ENCODE assay signal across 8 cellular contexts in the genomic region with DNA sequence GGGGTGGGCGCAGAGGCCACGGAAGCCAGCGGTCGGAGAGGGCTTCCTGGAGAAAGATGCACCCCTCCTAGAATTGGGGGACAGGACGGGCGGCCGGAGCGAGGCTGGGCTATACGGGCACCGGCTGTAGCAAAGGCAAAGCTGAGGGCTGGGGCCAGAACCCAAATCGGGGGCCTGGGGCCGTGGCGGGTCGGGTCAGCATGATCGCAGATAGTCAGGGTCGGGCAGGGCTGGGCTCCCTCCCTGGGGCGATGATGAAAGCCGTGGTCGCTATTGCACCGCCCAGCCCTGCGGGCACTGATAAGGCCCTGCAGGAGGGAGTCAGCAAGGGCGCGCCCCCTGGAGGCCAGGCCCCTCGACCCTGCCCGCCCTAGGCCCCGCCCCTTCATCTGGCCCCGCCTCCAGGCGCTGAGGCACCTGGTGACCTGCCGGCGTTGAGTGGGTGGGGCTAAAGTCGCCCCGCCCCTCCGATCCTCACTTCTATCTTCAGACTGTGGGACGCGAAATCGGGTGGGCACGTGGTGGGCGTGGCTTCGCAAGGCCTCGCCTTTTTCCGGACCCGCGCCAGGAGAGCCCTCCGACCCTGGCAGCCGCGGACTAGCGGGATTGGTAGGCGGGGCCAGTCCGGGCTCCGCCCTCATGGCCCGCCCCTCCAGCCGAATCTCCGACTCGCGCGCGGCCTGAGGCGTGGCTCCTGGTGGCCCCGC. TPM values are rescaled to one million over a fixed set of nuclear protein-coding genes. Genes with fewer than 3 reads are reported as not detected.
DNase-seq lines count a peak whose midpoint lies in the region; ATAC-seq and FAIRE-seq lines count a peak whose summit lies in the region.

No MANE protein-coding gene starts in this region.

- H3K27ac ChIP-seq in effector memory CD4-positive, alpha-beta T cell (ENCODE audit: insufficient read depth, low read length, poor library complexity, severe bottlenecking), result peak overlapping the region; percentile 97
- H3K27ac ChIP-seq in mesenchymal stem cell (ENCODE audit: low read length, poor library complexity, severe bottlenecking), result peak overlapping the region; percentile 71

- H3K9ac ChIP-seq in mesenchymal stem cell (ENCODE audit: low read length), result peak overlapping the region; percentile 49

- peaks cover 60% of the 10 kb centered on the region for H3K4me1 ChIP-seq in effector memory CD4-positive, alpha-beta T cell (ENCODE audit: control insufficient read depth, insufficient read depth, low read length, poor library complexity, severe bottlenecking)
- H3K4me1 ChIP-seq in mesenchymal stem cell (ENCODE audit: control insufficient read depth, insufficient read depth, low read depth, low read length), result peaks cover 39% of the 10 kb centered on the region

- peak; percentile 38 for ATAC-seq in GM21367 (IDR thresholded peaks at IDR 0.05; ENCODE audit: unreplicated experiment)

- H3K27me3 ChIP-seq in effector memory CD4-positive, alpha-beta T cell (replicated peaks; ENCODE audit: control insufficient read depth, insufficient read depth, low read length, poor library complexity, severe bottlenecking), result no peaks in the 10 kb centered on the region
- H3K27me3 ChIP-seq in mesenchymal stem cell (ENCODE audit: control insufficient read depth in 1 of 2, insufficient read depth in 1 of 2, low read length in 2 of 2), result no peaks in the 10 kb centered on the region

- peaks cover 7% of the 10 kb centered on the region for H3K79me1 ChIP-seq in mesenchymal stem cell (replicated peaks; ENCODE audit: low read length, poor library complexity, severe bottlenecking)

- peak overlapping the region; percentile 64 for H2BK120ac ChIP-seq in mesenchymal stem cell (ENCODE audit: low read depth, low read length)

- H2BK15ac ChIP-seq in mesenchymal stem cell (ENCODE audit: low read depth, poor library complexity, severe bottlenecking), result peak overlapping the region; percentile 78

- under 1% methylated on average over 48 of the region's 59 CpGs for WGBS in mesenchymal stem cell

- H3K4me3 ChIP-seq in effector memory CD4-positive, alpha-beta T cell (ENCODE audit: insufficient read depth, low read depth, low read length, poor library complexity, severe bottlenecking), result peak overlapping the region; percentile 53
- peak overlapping the region; percentile 55 to 81 for H3K4me3 ChIP-seq in mesenchymal stem cell (ENCODE audit: insufficient read depth in 1 of 2, low read depth in 1 of 2, low read length in 2 of 2)

- no peak overlapping the region for H2AK5ac ChIP-seq in mesenchymal stem cell (ENCODE audit: low read length, severe bottlenecking)

- peak overlapping the region; percentile 67 to 96 for H3K18ac ChIP-seq in mesenchymal stem cell (ENCODE audit: low read depth in 1 of 2, low read length in 2 of 2)

- in situ Hi-C loops in Caki2 (cut with HindIII; ENCODE audit: low pct_unique_long_range_greater_than_20kb, low sequenced_read_pairs), result no loop called here

- H2AFZ ChIP-seq in mesenchymal stem cell (ENCODE audit: low read depth, low read length), result peak overlapping the region; percentile 58

- no peaks in the 10 kb centered on the region for H3K9me3 ChIP-seq in effector memory CD4-positive, alpha-beta T cell (ENCODE audit: control insufficient read depth, low read length)
- H3K9me3 ChIP-seq in mesenchymal stem cell (ENCODE audit: control insufficient read depth, low read length), result no peaks in the 10 kb centered on the region

- peak; percentile 64 for FAIRE-seq in HTR-8/SVneo (lab: Jason Lieb, UNC)

- DNase-seq in Caki2 (ENCODE audit: low read depth) (peak; percentile 96), HTR-8/SVneo (ENCODE audit: insufficient read length, low spot score) (peak; percentile 94), mesenchymal stem cell (peak; percentile 96)
- peak; percentile 13 for DNase-seq in NK-92 treated with Interleukin-12 subunit alpha and Interleukin-12 subunit beta, amount 100 ng/mL, for 24 hours (lab: John Stamatoyannopoulos, UW)
- DNase-seq in activated CD8-positive, alpha-beta memory T cell treated with anti-CD3 and anti-CD28 coated beads for 4 hours (ENCODE audit: low read depth in 2 of 2), result peak; percentile 99
- peak; percentile 98 to 99 (median 99) for DNase-seq in effector memory CD4-positive, alpha-beta T cell
- DNase-seq in stimulated activated CD8-positive, alpha-beta memory T cell treated with anti-CD3 and anti-CD28 coated beads, Interleukin-12 subunit alpha, Interleukin-12 subunit beta, amount 100 ng/mL, for 4 hours (ENCODE audit: low read depth), result peak; percentile 99

- peak overlapping the region; percentile 70 for H3K4me2 ChIP-seq in mesenchymal stem cell (ENCODE audit: low read length, poor library complexity, severe bottlenecking)

- H3K4ac ChIP-seq in mesenchymal stem cell (ENCODE audit: low read depth in 1 of 2, low read length in 2 of 2), result peak overlapping the region; percentile 79 to 86

- peak overlapping the region; percentile 85 for H4K8ac ChIP-seq in mesenchymal stem cell (ENCODE audit: low read length)

- no peak overlapping the region for H2BK5ac ChIP-seq in mesenchymal stem cell (ENCODE audit: low read depth, low read length, poor library complexity, severe bottlenecking)

- peak overlapping the region; percentile 88 for H4K91ac ChIP-seq in mesenchymal stem cell (ENCODE audit: low read length)

- H3K14ac ChIP-seq in mesenchymal stem cell (ENCODE audit: low read length in 2 of 2), result no peak overlapping the region

- H3K23ac ChIP-seq in mesenchymal stem cell (ENCODE audit: low read length in 2 of 2), result peak overlapping the region in 1 of 2 experiments; percentile 54

- H2BK12ac ChIP-seq in mesenchymal stem cell (ENCODE audit: low read length in 2 of 2), result peak overlapping the region; percentile 55 to 75

- no peaks in the 10 kb centered on the region for H3K36me3 ChIP-seq in effector memory CD4-positive, alpha-beta T cell (ENCODE audit: control insufficient read depth, insufficient read depth, low read length)
- peaks cover 0 to 4% of the 10 kb centered on the region in 2 experiments for H3K36me3 ChIP-seq in mesenchymal stem cell (ENCODE audit: control insufficient read depth in 1 of 2, insufficient read depth in 2 of 2, low read depth in 1 of 2, low read length in 2 of 2)

RNA-seq across cellular contexts. Expression of a gene that starts 0.4 kb away (rescaled TPM):
- total RNA-seq in Caki2 (2014; rRNA removed; shearing (Covaris generic); ENCODE audit: low replicate concordance), result 7.7 and 11.1 TPM in 2 replicates
- 50.8 TPM for polyA plus RNA-seq in mesenchymal stem cell (2013, experiment 1 of 2)
- 50.3 TPM for polyA plus RNA-seq in mesenchymal stem cell (2013, experiment 2 of 2)

RNA-seq across cellular contexts. Expression of a gene that starts 36.4 kb away (rescaled TPM):
- total RNA-seq in Caki2 (2014; rRNA removed; shearing (Covaris generic); ENCODE audit: low replicate concordance), result 7.3 and 33.3 TPM in 2 replicates
- polyA plus RNA-seq in mesenchymal stem cell (2013, experiment 1 of 2), result 6.6 TPM
- 6.5 TPM for polyA plus RNA-seq in mesenchymal stem cell (2013, experiment 2 of 2)

Comparison
In these comparisons a context has a peak if more than half of its experiments do, and no peak if none do; other contexts are left out.
1. Peak in every context shown above with its lines: DNase-seq, ATAC-seq, H3K4me3 ChIP-seq and H3K27ac ChIP-seq.
2. DNase-seq: peak in every context shown above with its lines; median percentile 99 in activated CD8-positive, alpha-beta memory T cell treated with anti-CD3 and anti-CD28 coated beads for 4 hours; 99 in effector memory CD4-positive, alpha-beta T cell; 99 in stimulated activated CD8-positive, alpha-beta memory T cell treated with anti-CD3 and anti-CD28 coated beads, Interleukin-12 subunit alpha, Interleukin-12 subunit beta, amount 100 ng/mL, for 4 hours; 96 in Caki2; 96 in mesenchymal stem cell; 94 in HTR-8/SVneo; 13 in NK-92 treated with Interleukin-12 subunit alpha and Interleukin-12 subunit beta, amount 100 ng/mL, for 24 hours.